In the genomic region with DNA sequence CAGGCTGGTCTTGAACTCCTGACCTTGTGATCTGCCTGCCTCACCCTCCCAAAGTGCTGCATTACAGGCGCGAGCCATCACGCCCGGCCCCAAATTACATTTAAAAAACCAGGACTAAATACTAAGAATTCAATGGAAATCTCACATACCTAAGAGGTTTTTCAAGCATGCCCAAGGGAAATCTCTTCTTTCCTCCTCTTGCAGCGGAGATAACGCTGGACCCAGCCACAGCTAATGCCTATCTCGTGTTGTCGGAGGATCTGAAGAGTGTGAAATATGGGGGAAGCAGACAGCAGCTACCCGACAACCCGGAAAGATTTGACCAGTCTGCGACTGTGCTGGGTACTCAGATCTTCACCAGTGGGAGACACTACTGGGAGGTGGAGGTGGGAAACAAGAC, we compare ENCODE assay signal across 36 cellular contexts. TPM values are rescaled to one million over a fixed set of nuclear protein-coding genes. Genes with fewer than 3 reads are reported as not detected.
"Had no signal": no experiment of that assay in that cellular context is flagged by ENCODE, and none has a peak within 500 bp of the region (broad histone marks: within the 10 kb centered on the region; RNA-seq: fewer than 3 reads in every experiment).

No MANE protein-coding gene starts in this region.

- H3K27ac ChIP-seq: brain microvascular endothelial cell, esophagus muscularis mucosa, foreskin keratinocyte, gastrocnemius medialis, WERI-Rb-1 had no signal

- H3K27ac Mint-ChIP-seq: activated B cell treated with CpG ODN at 0.5 μM for 24 hours; activated CD8-positive, alpha-beta T cell treated with anti-CD3 and anti-CD28 coated beads for 36 hours; activated naive CD8-positive, alpha-beta T cell; activated T-helper 17 cell treated with anti-CD3 and anti-CD28 coated beads, Interleukin-2, amount 50 U/mL, for 72 hours; effector memory CD8-positive, alpha-beta T cell; T-helper 17 cell; T-helper 2 cell treated with Interferon-gamma antibody and Interleukin-4, amounts not matched to agents 5 μg/mL and 100 μg/mL, for 36 hours had no signal

- H3K4me1 ChIP-seq: esophagus muscularis mucosa, foreskin keratinocyte, gastrocnemius medialis had no signal

- ATAC-seq: activated CD4-positive, CD25-positive, alpha-beta regulatory T cell treated with anti-CD3 and anti-CD28 coated beads, Interleukin-2, amount 50 U/mL, for 24 hours; activated CD8-positive, alpha-beta T cell treated with anti-CD3 and anti-CD28 coated beads for 36 hours; activated T-cell treated with anti-CD3 and anti-CD28 coated beads, Interleukin-2, amount 50 U/mL, for 4 hours; activated T-helper 17 cell treated with anti-CD3 and anti-CD28 coated beads, Interleukin-2, amount 50 U/mL, for 72 hours; effector memory CD8-positive, alpha-beta T cell; foreskin keratinocyte; gastrocnemius medialis; T-helper 17 cell had no signal

- DNase-seq: activated B cell treated with CpG ODN at 0.5 μM for 24 hours; activated CD4-positive, alpha-beta T cell treated with anti-CD3 and anti-CD28 coated beads for 48 hours; activated CD4-positive, alpha-beta T cell treated with anti-CD3 and anti-CD28 coated beads, Interleukin-2, amount 50 U/mL, for 1 hour; activated CD4-positive, alpha-beta T cell treated with anti-CD3 and anti-CD28 coated beads, Interleukin-2, amount 50 U/mL, for 48 hours; activated CD8-positive, alpha-beta memory T cell treated with anti-CD3 and anti-CD28 coated beads for 24 hours; activated CD8-positive, alpha-beta T cell treated with anti-CD3 and anti-CD28 coated beads for 36 hours; activated effector memory CD4-positive, alpha-beta T cell treated with Interleukin-2 at 50 U/mL for 16 hours; activated gamma-delta T cell treated with Interleukin-2 at 50 U/mL for 16 hours; activated naive CD4-positive, alpha-beta T cell treated with anti-CD3 and anti-CD28 coated beads, Interleukin-2, amount 50 U/mL, for 16 hours; activated naive CD4-positive, alpha-beta T cell treated with Interleukin-2 at 50 U/mL for 16 hours; activated T-cell treated with anti-CD3 and anti-CD28 coated beads, Interleukin-2, amount 50 U/mL, for 4 hours; amniotic stem cell; anterior cingulate cortex; brain microvascular endothelial cell; cortex of kidney; dermis blood vessel endothelial cell; effector CD4-positive, alpha-beta T cell; effector memory CD8-positive, alpha-beta T cell; erythroblast; foreskin keratinocyte; gastrocnemius medialis; T-helper 1 cell; T-helper 17 cell; T1000; WERI-Rb-1 had no signal

- H3K36me3 Mint-ChIP-seq: activated naive CD8-positive, alpha-beta T cell had no signal

- H3K4me3 ChIP-seq: esophagus muscularis mucosa, gastrocnemius medialis had no signal

- H3K9me3 ChIP-seq: esophagus muscularis mucosa, gastrocnemius medialis had no signal

- H3K4me3 Mint-ChIP-seq: activated B cell treated with CpG ODN at 0.5 μM for 24 hours; activated CD8-positive, alpha-beta T cell treated with anti-CD3 and anti-CD28 coated beads for 36 hours; activated naive CD8-positive, alpha-beta T cell; activated T-cell treated with anti-CD3 and anti-CD28 coated beads, Interleukin-2, amount 50 U/mL, for 4 hours; activated T-helper 17 cell treated with anti-CD3 and anti-CD28 coated beads, Interleukin-2, amount 50 U/mL, for 72 hours; central memory CD8-positive, alpha-beta T cell; effector memory CD8-positive, alpha-beta T cell; T-helper 17 cell; T-helper 2 cell treated with Interferon-gamma antibody and Interleukin-4, amounts not matched to agents 5 μg/mL and 100 μg/mL, for 36 hours had no signal

- H3K27me3 ChIP-seq: brain microvascular endothelial cell, foreskin keratinocyte, gastrocnemius medialis had no signal

- H3K4me1 Mint-ChIP-seq: activated B cell treated with CpG ODN at 0.5 μM for 24 hours; activated T-helper 17 cell treated with anti-CD3 and anti-CD28 coated beads, Interleukin-2, amount 50 U/mL, for 72 hours; central memory CD8-positive, alpha-beta T cell; T-helper 17 cell had no signal

- H3K36me3 ChIP-seq: brain microvascular endothelial cell, esophagus muscularis mucosa, gastrocnemius medialis, WERI-Rb-1 had no signal

- H3K27me3 Mint-ChIP-seq: activated B cell treated with CpG ODN at 0.5 μM for 24 hours; activated CD8-positive, alpha-beta T cell treated with anti-CD3 and anti-CD28 coated beads for 36 hours; activated naive CD8-positive, alpha-beta T cell; activated T-helper 17 cell treated with anti-CD3 and anti-CD28 coated beads, Interleukin-2, amount 50 U/mL, for 72 hours; central memory CD8-positive, alpha-beta T cell; effector memory CD8-positive, alpha-beta T cell; T-helper 17 cell had no signal

RNA-seq across cellular contexts. Expression of gene TRIML1, which starts 7.4 kb away (rescaled TPM):
- total RNA-seq: activated B cell treated with CpG ODN at 0.5 μM for 24 hours; activated CD8-positive, alpha-beta T cell treated with anti-CD3 and anti-CD28 coated beads for 36 hours; activated T-cell treated with anti-CD3 and anti-CD28 coated beads, Interleukin-2, amount 50 U/mL, for 4 hours; activated T-helper 17 cell treated with anti-CD3 and anti-CD28 coated beads, Interleukin-2, amount 50 U/mL, for 72 hours; astrocyte; bronchial epithelial cell; cardiac septum; cerebellum; dermis blood vessel endothelial cell; esophagus muscularis mucosa; foreskin keratinocyte; gastrocnemius medialis; T-helper 17 cell had no signal
- polyA plus RNA-seq: adipose tissue, foreskin keratinocyte had no signal

RNA-seq across cellular contexts. Expression of gene TRIML2, which starts 37.2 kb away (rescaled TPM):
- total RNA-seq: activated B cell treated with CpG ODN at 0.5 μM for 24 hours; activated CD8-positive, alpha-beta T cell treated with anti-CD3 and anti-CD28 coated beads for 36 hours; activated T-helper 17 cell treated with anti-CD3 and anti-CD28 coated beads, Interleukin-2, amount 50 U/mL, for 72 hours; bronchial epithelial cell; cardiac septum; cerebellum; gastrocnemius medialis; T-helper 17 cell had no signal
